ENCODE assay signal across 9 cellular contexts in the genomic region with DNA sequence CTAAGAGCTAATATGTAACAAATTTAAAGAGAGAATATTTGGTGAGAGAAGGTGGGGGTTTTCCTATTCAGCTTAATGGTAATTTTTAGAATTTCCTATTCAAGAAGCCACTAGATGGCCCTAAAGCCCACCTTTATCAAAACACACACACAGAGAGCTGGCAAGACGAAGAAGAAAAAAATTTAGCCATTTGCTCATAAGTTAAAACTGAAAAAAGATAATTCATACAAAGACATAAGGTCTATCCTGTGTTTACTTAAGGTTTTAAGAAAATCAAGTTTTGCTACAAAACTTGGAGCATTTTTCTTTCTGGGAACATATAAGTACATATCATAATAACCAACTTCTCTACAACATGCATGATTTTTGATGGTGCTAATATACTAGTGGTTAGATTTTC. TPM values are rescaled to one million over a fixed set of nuclear protein-coding genes. Genes with fewer than 3 reads are reported as not detected.
DNase-seq lines count a peak whose midpoint lies in the region; ATAC-seq and TF ChIP-seq lines count a peak whose summit lies in the region.
"Had no signal": no experiment of that assay in that cellular context is flagged by ENCODE, and none has a peak within 500 bp of the region (broad histone marks: within the 10 kb centered on the region; RNA-seq: fewer than 3 reads in every experiment).

No MANE protein-coding gene starts in this region.

- TF ChIP-seq CTCF in AG04449 (IDR thresholded peaks at IDR 0.05; ENCODE audit: insufficient read depth, low read length, missing control alignments) (peak; percentile 27), GM10266 (IDR thresholded peaks at IDR 0.05; ENCODE audit: control insufficient read depth, insufficient read depth, low read depth, missing control alignments) (peak; percentile 28), hepatocyte (IDR thresholded peaks at IDR 0.05; ENCODE audit: poor library complexity) (peak; percentile 73)

- no peak overlapping the region for H2AFZ ChIP-seq in hepatocyte

- H3K4me1 Mint-ChIP-seq in stimulated activated memory B cell treated with anti-CD40 and anti-IgM and Interleukin-4, amounts not matched to agents 10 μg/mL and 1 μg/mL and 100 μg/mL, for 72 hours = peaks cover 37% of the 10 kb centered on the region

- H3K27ac Mint-ChIP-seq in stimulated activated memory B cell treated with anti-CD40 and anti-IgM and Interleukin-4, amounts not matched to agents 10 μg/mL and 1 μg/mL and 100 μg/mL, for 72 hours = peak overlapping the region; percentile 67

- H3K4me1 ChIP-seq in hepatocyte (ENCODE audit: insufficient read depth) = peaks cover 30% of the 10 kb centered on the region

- peaks cover 3% of the 10 kb centered on the region for H3K9me3 Mint-ChIP-seq in stimulated activated memory B cell treated with anti-CD40 and anti-IgM and Interleukin-4, amounts not matched to agents 10 μg/mL and 1 μg/mL and 100 μg/mL, for 72 hours

- peak overlapping the region; percentile 29 for H3K4me2 ChIP-seq in hepatocyte

- H3K36me3 Mint-ChIP-seq in stimulated activated memory B cell treated with anti-CD40 and anti-IgM and Interleukin-4, amounts not matched to agents 10 μg/mL and 1 μg/mL and 100 μg/mL, for 72 hours = no peaks in the 10 kb centered on the region

- no peak overlapping the region for H3K4me3 Mint-ChIP-seq in stimulated activated memory B cell treated with anti-CD40 and anti-IgM and Interleukin-4, amounts not matched to agents 10 μg/mL and 1 μg/mL and 100 μg/mL, for 72 hours

- H3K9me3 ChIP-seq in hepatocyte (ENCODE audit: low read depth) = no peaks in the 10 kb centered on the region

- 10% methylated on average over 1 of the region's 1 CpG for WGBS in hepatocyte (ENCODE audit: low lambda C conversion rate, missing lambda C conversion rate)

- no peaks in the 10 kb centered on the region for H4K20me1 ChIP-seq in hepatocyte (ENCODE audit: insufficient read depth, poor library complexity, severe bottlenecking)

- no peaks in the 10 kb centered on the region for H3K27me3 Mint-ChIP-seq in stimulated activated memory B cell treated with anti-CD40 and anti-IgM and Interleukin-4, amounts not matched to agents 10 μg/mL and 1 μg/mL and 100 μg/mL, for 72 hours

- no peaks in the 10 kb centered on the region for H3K36me3 ChIP-seq in hepatocyte (replicated peaks; ENCODE audit: insufficient read depth, low read depth)

- CTCF ChIA-PET in AG04449 (lab: Yijun Ruan, JAX) = interaction anchor here (0.6 to 6.4 kb wide), 67 partner anchors 10 to 747 kb away, joined by 3 to 122 read pairs (median 4); a partner anchor contains a TSS

- H3K27me3 ChIP-seq in hepatocyte = no peaks in the 10 kb centered on the region

- H3K4me3 ChIP-seq in AG04449 (ENCODE audit: low read depth, low read length) = no peak overlapping the region
- H3K4me3 ChIP-seq in hepatocyte = no peak overlapping the region

- POLR2A ChIA-PET in AG04449 (lab: Yijun Ruan, JAX) = interaction anchor here (0.6 kb wide), 1 partner anchor 654 kb away, joined by 3 read pairs; no protein-coding TSS in a partner anchor

- H3K79me2 ChIP-seq in hepatocyte = no peaks in the 10 kb centered on the region

- peak; percentile 56 for ATAC-seq in stimulated activated memory B cell treated with anti-CD40 and anti-IgM and Interleukin-4, amounts not matched to agents 10 μg/mL and 1 μg/mL and 100 μg/mL, for 72 hours
- ATAC-seq in HG03175 (IDR thresholded peaks at IDR 0.05; ENCODE audit: unreplicated experiment) = no peak

- H3K27ac ChIP-seq in hepatocyte = peak overlapping the region; percentile 40
- H3K27ac ChIP-seq: HL-60 had no signal

- H3K9me2 ChIP-seq in hepatocyte (replicated peaks; ENCODE audit: insufficient read depth) = no peaks in the 10 kb centered on the region

- no peak for DNase-seq in AG04449 (ENCODE audit: low read depth, low spot score)
- DNase-seq in GM10266 (ENCODE audit: extremely low spot score) = peak; percentile 17
- DNase-seq in NCI-H2029 treated with DMSO at 0.1 percent for 48 hours (lab: John Stamatoyannopoulos, UW) = peak; percentile 67
- peak; percentile 57 for DNase-seq in amniotic stem cell (lab: John Stamatoyannopoulos, UW)
- peak; percentile 72 for DNase-seq in hepatocyte (ENCODE audit: low spot score)
- no peak for DNase-seq in activated CD8-positive, alpha-beta memory T cell treated with anti-CD3 and anti-CD28 coated beads for 24 hours

RNA-seq across cellular contexts. Expression of a gene that starts 46.8 kb away (rescaled TPM):
- total RNA-seq in hepatocyte = 3.6 and 5.9 TPM in 2 replicates
- 6.4 and 6.6 TPM in 2 replicates for polyA plus RNA-seq in hepatocyte

RNA-seq across cellular contexts. Expression of a gene that starts 47.1 kb away (rescaled TPM):
- total RNA-seq in hepatocyte = 57.2 and 57.8 TPM in 2 replicates
- polyA plus RNA-seq in hepatocyte = 57.3 and 65.6 TPM in 2 replicates

Comparison
In these comparisons a context has a peak if more than half of its experiments do, and no peak if none do; other contexts are left out.
1. DNase-seq: peak in GM10266 (single experiment), NCI-H2029 treated with DMSO at 0.1 percent for 48 hours (single experiment), amniotic stem cell (single experiment) and hepatocyte (single experiment); none in AG04449 (single experiment) and activated CD8-positive, alpha-beta memory T cell treated with anti-CD3 and anti-CD28 coated beads for 24 hours (single experiment).
2. Peak in every context shown above with its lines, with median percentiles within 50 percentile points of each other: CTCF ChIP-seq.